Comparison of ENCODE assay signal across 9 cellular contexts in genomic region chr6:11323666-11324452, GRCh38.
DNase-seq lines count a peak whose midpoint lies in the region; ATAC-seq, FAIRE-seq and TF ChIP-seq lines count a peak whose summit lies in the region.
"Had no signal": no experiment of that assay in that cellular context is flagged by ENCODE, and none has a peak within 500 bp of the region (broad histone marks: within the 10 kb centered on the region; RNA-seq: fewer than 3 reads in every experiment).

No MANE protein-coding gene starts in this region.

- TF ChIP-seq CTCF in GM12864 (IDR thresholded peaks at IDR 0.05; ENCODE audit: low read depth, low read length, missing control alignments) (peak; percentile 9), astrocyte (IDR thresholded peaks at IDR 0.05; ENCODE audit: insufficient read depth, low read depth, low read length) (no peak), neural progenitor cell (IDR thresholded peaks at IDR 0.05) (no peak)

- no peak overlapping the region for H3K27ac ChIP-seq in astrocyte (ENCODE audit: low read depth, low read length)
- H3K27ac ChIP-seq in naive thymus-derived CD4-positive, alpha-beta T cell (ENCODE audit: low read depth, low read length), result no peak overlapping the region
- no peak overlapping the region for H3K27ac ChIP-seq in neural progenitor cell

- ATAC-seq in HG03280 (IDR thresholded peaks at IDR 0.05; ENCODE audit: unreplicated experiment) (peak; percentile 65), HG02759 (IDR thresholded peaks at IDR 0.05; ENCODE audit: unreplicated experiment) (no peak), GM18868 (IDR thresholded peaks at IDR 0.05; ENCODE audit: unreplicated experiment) (no peak)
- peak; percentile 91 for ATAC-seq in naive thymus-derived CD4-positive, alpha-beta T cell

- no peak for FAIRE-seq in astrocyte (lab: Jason Lieb, UNC)

- no peak overlapping the region for H3K9ac ChIP-seq in astrocyte (ENCODE audit: low read length)
- H3K9ac ChIP-seq in neural progenitor cell, result no peak overlapping the region

- H3K36me3 Mint-ChIP-seq in astrocyte (ENCODE audit: low read depth, unreplicated experiment), result no peaks in the 10 kb centered on the region
- H3K36me3 Mint-ChIP-seq in naive thymus-derived CD4-positive, alpha-beta T cell, result peaks cover 20 to 53% (median 46%) of the 10 kb centered on the region in 5 donors
- H3K36me3 Mint-ChIP-seq in neural progenitor cell, result no peaks in the 10 kb centered on the region
- H3K36me3 Mint-ChIP-seq: mesothelial cell of epicardium had no signal

- H3K4me1 Mint-ChIP-seq in astrocyte (ENCODE audit: low read depth, unreplicated experiment) (peaks cover 38% of the 10 kb centered on the region), neural progenitor cell (peaks cover 11% of the 10 kb centered on the region)
- H3K4me1 Mint-ChIP-seq in naive thymus-derived CD4-positive, alpha-beta T cell, result peaks cover 31 to 76% (median 49%) of the 10 kb centered on the region in 7 donors

- H3K4me1 ChIP-seq in astrocyte (ENCODE audit: insufficient read depth, low read length), result peaks cover 24% of the 10 kb centered on the region
- H3K4me1 ChIP-seq in naive thymus-derived CD4-positive, alpha-beta T cell (ENCODE audit: control insufficient read depth in 2 of 2, insufficient read depth in 2 of 2, low read length in 2 of 2), result peaks cover 0 to 5% of the 10 kb centered on the region in 2 donors
- no peaks in the 10 kb centered on the region for H3K4me1 ChIP-seq in neural progenitor cell

- H3K27me3 Mint-ChIP-seq in astrocyte (ENCODE audit: low read depth, unreplicated experiment) (no peaks in the 10 kb centered on the region), neural progenitor cell (ENCODE audit: insufficient read depth, low read depth) (peaks cover 6% of the 10 kb centered on the region)
- H3K27me3 Mint-ChIP-seq in naive thymus-derived CD4-positive, alpha-beta T cell, result no peaks in the 10 kb centered on the region

- DNase-seq in GM12864 (ENCODE audit: low read depth) (peak; percentile 39), astrocyte (ENCODE audit: low read depth) (no peak), cerebellar cortex (ENCODE audit: low spot score) (no peak), neural progenitor cell (ENCODE audit: low spot score) (no peak)
- no peak for DNase-seq in naive thymus-derived CD4-positive, alpha-beta T cell

- H3K27me3 ChIP-seq in astrocyte (ENCODE audit: insufficient read depth, low read length) (no peaks in the 10 kb centered on the region), neural progenitor cell (no peaks in the 10 kb centered on the region)
- no peaks in the 10 kb centered on the region for H3K27me3 ChIP-seq in naive thymus-derived CD4-positive, alpha-beta T cell (ENCODE audit: control insufficient read depth in 2 of 2, insufficient read depth in 2 of 2, low read length in 2 of 2)

- CTCF ChIA-PET in naive thymus-derived CD4-positive, alpha-beta T cell (lab: Charles Lee), result no interaction called here

- H3K4me2 ChIP-seq in astrocyte (ENCODE audit: low read length) (no peak overlapping the region), neural progenitor cell (no peak overlapping the region)

- H3K9me3 ChIP-seq in astrocyte (ENCODE audit: insufficient read depth, low read depth, low read length), result no peaks in the 10 kb centered on the region
- H3K9me3 ChIP-seq in naive thymus-derived CD4-positive, alpha-beta T cell (ENCODE audit: control insufficient read depth in 2 of 3, low read length in 3 of 3), result no peaks in the 10 kb centered on the region
- H3K9me3 ChIP-seq in neural progenitor cell (ENCODE audit: low read depth), result no peaks in the 10 kb centered on the region

- H3K9me3 Mint-ChIP-seq in astrocyte (ENCODE audit: unreplicated experiment) (no peaks in the 10 kb centered on the region), neural progenitor cell (no peaks in the 10 kb centered on the region)
- H3K9me3 Mint-ChIP-seq in naive thymus-derived CD4-positive, alpha-beta T cell, result peaks cover 0 to 6% (median 0%) of the 10 kb centered on the region in 11 donors
- H3K9me3 Mint-ChIP-seq: mesothelial cell of epicardium had no signal

- H3K36me3 ChIP-seq in astrocyte (ENCODE audit: insufficient read depth, low read length) (no peaks in the 10 kb centered on the region), neural progenitor cell (no peaks in the 10 kb centered on the region)
- H3K36me3 ChIP-seq in naive thymus-derived CD4-positive, alpha-beta T cell (ENCODE audit: control insufficient read depth in 2 of 3, insufficient read depth in 3 of 3, low read length in 3 of 3), result peaks cover 0 to 21% (median 0%) of the 10 kb centered on the region in 3 experiments

- H3K4me3 Mint-ChIP-seq in astrocyte (ENCODE audit: unreplicated experiment), result peak overlapping the region; percentile 29
- H3K4me3 Mint-ChIP-seq in naive thymus-derived CD4-positive, alpha-beta T cell, result peak overlapping the region in 1 of 10 donors; percentile 63
- H3K4me3 Mint-ChIP-seq in neural progenitor cell, result no peak overlapping the region
- H3K4me3 Mint-ChIP-seq: mesothelial cell of epicardium had no signal

- intact Hi-C loops in naive thymus-derived CD4-positive, alpha-beta T cell (cut with micrococcal nuclease), result loop anchor here in 1 of 2 donors (2.0 to 5.0 kb wide), 5 partner anchors 43 to 91 kb away; no protein-coding TSS in a partner anchor

- H3K79me2 ChIP-seq in astrocyte (ENCODE audit: insufficient read depth, low read length), result no peaks in the 10 kb centered on the region
- no peaks in the 10 kb centered on the region for H3K79me2 ChIP-seq in neural progenitor cell (ENCODE audit: low read depth)

- H3F3A ChIP-seq in neural progenitor cell (ENCODE audit: low read depth), result no peaks in the 10 kb centered on the region

- POLR2A ChIA-PET in naive thymus-derived CD4-positive, alpha-beta T cell (lab: Charles Lee), result no interaction called here

- no peak overlapping the region for H3K4me3 ChIP-seq in GM12864 (ENCODE audit: low read depth, low read length)
- no peak overlapping the region for H3K4me3 ChIP-seq in astrocyte (ENCODE audit: insufficient read depth, low read depth, low read length)
- H3K4me3 ChIP-seq in naive thymus-derived CD4-positive, alpha-beta T cell (ENCODE audit: low read length), result no peak overlapping the region
- H3K4me3 ChIP-seq in neural progenitor cell, result no peak overlapping the region

- no peak overlapping the region for H2AFZ ChIP-seq in astrocyte (ENCODE audit: low read depth, low read length)
- H2AFZ ChIP-seq in neural progenitor cell (replicated peaks), result no peak overlapping the region

- H4K20me1 ChIP-seq in astrocyte (ENCODE audit: insufficient read depth, low read length), result no peaks in the 10 kb centered on the region
- no peaks in the 10 kb centered on the region for H4K20me1 ChIP-seq in neural progenitor cell (ENCODE audit: low read depth)

- no peak overlapping the region for H3K27ac Mint-ChIP-seq in astrocyte (ENCODE audit: unreplicated experiment)
- H3K27ac Mint-ChIP-seq in naive thymus-derived CD4-positive, alpha-beta T cell, result peak overlapping the region in 4 of 9 donors; percentile 13 to 88 (median 52)
- H3K27ac Mint-ChIP-seq in neural progenitor cell, result no peak overlapping the region
- H3K27ac Mint-ChIP-seq: mesothelial cell of epicardium had no signal

Comparison
In these comparisons a context has a peak if more than half of its experiments do, and no peak if none do; other contexts are left out.
1. ATAC-seq: peak in HG03280 (single experiment) and naive thymus-derived CD4-positive, alpha-beta T cell (single experiment); none in HG02759 (single experiment) and GM18868 (single experiment).